Comparison of ENCODE assay signal across 10 cellular contexts in genomic region chr19:38670921-38671398, GRCh38. TPM values are rescaled to one million over a fixed set of nuclear protein-coding genes. Genes with fewer than 3 reads are reported as not detected.
DNase-seq lines count a peak whose midpoint lies in the region; TF ChIP-seq lines count a peak whose summit lies in the region.
"Had no signal": no experiment of that assay in that cellular context is flagged by ENCODE, and none has a peak within 500 bp of the region (broad histone marks: within the 10 kb centered on the region; RNA-seq: fewer than 3 reads in every experiment).

No MANE protein-coding gene starts in this region.

- H3K27me3 ChIP-seq in Loucy (ENCODE audit: insufficient read depth, low read length, poor library complexity, severe bottlenecking): no peaks in the 10 kb centered on the region
- no peaks in the 10 kb centered on the region for H3K27me3 ChIP-seq in mesendoderm (ENCODE audit: insufficient read depth, low read length, poor library complexity)
- no peaks in the 10 kb centered on the region for H3K27me3 ChIP-seq in tibial nerve

- no peak for DNase-seq in mesendoderm
- no peak for DNase-seq in tibial nerve (ENCODE audit: low spot score in 2 of 2)
- no peak for DNase-seq in stimulated activated CD4-positive, alpha-beta T cell treated with anti-CD3 and anti-CD28 coated beads, Interleukin-15, amount 100 ng/mL, for 24 hours
- no peak for DNase-seq in NAMALWA (ENCODE audit: low spot score)
- no peak for DNase-seq in Kasumi-1 (lab: John Stamatoyannopoulos, UW)
- DNase-seq: activated T-cell treated with anti-CD3 and anti-CD28 coated beads, Interleukin-2, amount 50 U/mL, for 24 hours; KBM-7; SHP77 treated with DMSO at 0.1 percent for 48 hours had no signal

- TF ChIP-seq CTCF in Loucy (conservative IDR thresholded peaks at IDR 0.05; ENCODE audit: low read length): no peak
- TF ChIP-seq CTCF in tibial nerve (IDR thresholded peaks at IDR 0.05): no peak

- no peak overlapping the region for H2BK15ac ChIP-seq in mesendoderm (replicated peaks; ENCODE audit: low read depth)

- H3K36me3 ChIP-seq in Loucy (ENCODE audit: insufficient read depth, low read length) (peaks cover 6% of the 10 kb centered on the region; the same call in 1 of the 2 replicates), mesendoderm (ENCODE audit: control insufficient read depth, insufficient read depth, low read length) (no peaks in the 10 kb centered on the region), tibial nerve (no peaks in the 10 kb centered on the region)

- H3K4me1 ChIP-seq in Loucy (ENCODE audit: insufficient read depth, low read length, poor library complexity, severe bottlenecking) (peaks cover 79% of the 10 kb centered on the region), mesendoderm (ENCODE audit: control insufficient read depth, low read depth, low read length) (peaks cover 30% of the 10 kb centered on the region), tibial nerve (peaks cover 0 to 91% (median 75%) of the 10 kb centered on the region in 4 donors)

- H3K18ac ChIP-seq in mesendoderm (ENCODE audit: low read length): no peak overlapping the region

- H3K4me3 ChIP-seq in Loucy (ENCODE audit: low read length, poor library complexity, severe bottlenecking): peak overlapping the region; percentile 62
- H3K4me3 ChIP-seq in mesendoderm (ENCODE audit: low read length): no peak overlapping the region
- no peak overlapping the region for H3K4me3 ChIP-seq in tibial nerve

- H3K79me1 ChIP-seq in mesendoderm (ENCODE audit: low read length): peaks cover 24% of the 10 kb centered on the region

- no CpG with 5 or more reads among the region's 3 CpGs for WGBS in mesendoderm (ENCODE audit: extremely low coverage, insufficient coverage, low lambda C conversion rate)
- 43 to 47% methylated on average over 3 of the region's 3 CpGs for WGBS in tibial nerve, 2 donors

- H3K9me2 ChIP-seq in Loucy (replicated peaks; ENCODE audit: low read depth, low read length): no peaks in the 10 kb centered on the region

- TF ChIP-seq POLR2A in tibial nerve (IDR thresholded peaks at IDR 0.05): no peak

- H2BK120ac ChIP-seq in mesendoderm (ENCODE audit: low read depth, low read length): no peak overlapping the region

- H3K9ac ChIP-seq in Loucy (ENCODE audit: low read depth, low read length, poor library complexity, severe bottlenecking): peak overlapping the region; percentile 75
- H3K9ac ChIP-seq in mesendoderm (ENCODE audit: low read length): no peak overlapping the region

- no peak for TF ChIP-seq EP300 in tibial nerve (IDR thresholded peaks at IDR 0.05)

- H3K56ac ChIP-seq in mesendoderm (ENCODE audit: low read length): no peak overlapping the region

- no peak overlapping the region for H4K8ac ChIP-seq in mesendoderm (ENCODE audit: low read depth, low read length)

- H3K9me3 ChIP-seq in Loucy (ENCODE audit: insufficient read depth, low read depth, low read length) (no peaks in the 10 kb centered on the region), tibial nerve (no peaks in the 10 kb centered on the region)

- H3K27ac ChIP-seq in cingulate gyrus (ENCODE audit: low read depth, low read length): peak overlapping the region; percentile 10
- peak overlapping the region; percentile 33 for H3K27ac ChIP-seq in mesendoderm (ENCODE audit: low read depth, low read length)
- H3K27ac ChIP-seq in tibial nerve: peak overlapping the region in 3 of 4 donors; percentile 62 to 93 (median 92)

- H3K4me2 ChIP-seq in Loucy (ENCODE audit: low read depth, low read length, poor library complexity, severe bottlenecking): peak overlapping the region; percentile 80
- no peak overlapping the region for H3K4me2 ChIP-seq in mesendoderm (ENCODE audit: low read length)

- no peak overlapping the region for H4K5ac ChIP-seq in mesendoderm (ENCODE audit: low read length)

- H2AK5ac ChIP-seq in mesendoderm (ENCODE audit: low read length): no peak overlapping the region

- peaks cover 7% of the 10 kb centered on the region for H4K20me1 ChIP-seq in Loucy (ENCODE audit: insufficient read depth, low read length, poor library complexity, severe bottlenecking)

- no peak overlapping the region for H2AFZ ChIP-seq in Loucy (ENCODE audit: low read length)

- H3K4ac ChIP-seq in mesendoderm (ENCODE audit: low read depth, low read length): no peak overlapping the region

- H3K79me2 ChIP-seq in Loucy (ENCODE audit: insufficient read depth, low read length) (peaks cover 96% of the 10 kb centered on the region), mesendoderm (ENCODE audit: control insufficient read depth, insufficient read depth, low read length) (peaks cover 82% of the 10 kb centered on the region)

- peaks cover 5% of the 10 kb centered on the region; the same call in 1 of the 2 replicates for H3F3A ChIP-seq in Loucy (ENCODE audit: low read depth)

- H3K23ac ChIP-seq in mesendoderm (ENCODE audit: low read length): no peak overlapping the region

- no peak overlapping the region for H2BK5ac ChIP-seq in mesendoderm (ENCODE audit: low read length)

RNA-seq across cellular contexts. Expression of gene ACTN4, which starts 23.5 kb away (rescaled TPM):
- polyA plus RNA-seq in mesendoderm (2013, experiment 1 of 2): 294 TPM
- 302 TPM for polyA plus RNA-seq in mesendoderm (2013, experiment 2 of 2)
- 100 to 1,000 TPM; 342 to 463 (median 382) TPM for total RNA-seq in tibial nerve

RNA-seq across cellular contexts. Expression of gene EIF3K, which starts 52.0 kb away (rescaled TPM):
- 422 TPM for polyA plus RNA-seq in mesendoderm (2013, experiment 1 of 2)
- 421 TPM for polyA plus RNA-seq in mesendoderm (2013, experiment 2 of 2)
- 100 to 1,000 TPM; 326 to 534 (median 466) TPM for total RNA-seq in tibial nerve

RNA-seq across cellular contexts. Expression of gene MAP4K1, which starts 53.2 kb away (rescaled TPM):
- 9.1 TPM for polyA plus RNA-seq in mesendoderm (2013, experiment 1 of 2)
- polyA plus RNA-seq in mesendoderm (2013, experiment 2 of 2): 8.6 TPM
- 10 to 100 TPM in 1 of 4 donors, 1 to 10 TPM in 3; 2.5 to 10.0 (median 8.8) TPM for total RNA-seq in tibial nerve

Comparison
In these comparisons a context has a peak if more than half of its experiments do, and no peak if none do; other contexts are left out.
1. H3K27ac ChIP-seq: peak in every context shown above with its lines; median percentile 92 in tibial nerve; 33 in mesendoderm; 10 in cingulate gyrus.